In the genomic region with DNA sequence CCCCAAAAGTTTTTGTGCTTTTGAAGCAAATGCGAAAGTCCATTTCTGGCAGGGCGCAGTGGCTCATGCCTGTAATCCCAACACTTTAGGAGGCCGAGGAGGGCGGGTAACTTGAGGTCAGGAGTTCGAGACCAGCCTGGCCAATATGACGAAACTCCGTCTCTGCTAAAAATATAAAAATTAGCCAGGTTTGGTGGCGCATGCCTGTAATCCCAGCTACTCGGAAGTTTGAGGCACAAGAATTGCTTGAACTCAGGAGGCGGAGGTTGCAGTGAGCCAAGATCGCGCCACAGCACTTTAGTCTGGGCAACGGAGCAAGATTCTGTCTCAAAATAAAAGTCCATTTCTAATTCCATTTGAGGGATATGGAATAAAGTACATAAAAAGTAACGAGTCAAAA, we compare ENCODE assay signal across 7 cellular contexts.
DNase-seq lines count a peak whose midpoint lies in the region; ATAC-seq and TF ChIP-seq lines count a peak whose summit lies in the region.
"Not testable (repeated sequence)": the region's sequence is repeated elsewhere in the genome, so short reads cannot be mapped to it uniquely, and the experiment has no call there.

No MANE protein-coding gene starts in this region.

- in situ Hi-C loops in IMR-90 (cut with MboI; ENCODE audit: low sequenced_read_pairs), result not testable (repeated sequence)

- H3K27me3 Mint-ChIP-seq in MCF 10A (ENCODE audit: insufficient read depth, unreplicated experiment); osteocyte (ENCODE audit: unreplicated experiment): not testable (repeated sequence)

- peak overlapping the region; percentile 36; the same call in 1 of the 2 replicates for H4K5ac ChIP-seq in IMR-90 (ENCODE audit: low read depth, low read length)

- TF ChIP-seq EP300 in esophagus muscularis mucosa (IDR thresholded peaks at IDR 0.05), result not testable (repeated sequence)

- H3K79me1 ChIP-seq in IMR-90 (ENCODE audit: low read depth in 1 of 2, low read length in 2 of 2), result peaks cover 25 to 65% of the 10 kb centered on the region in 2 experiments

- not testable (repeated sequence) for H2AK9ac ChIP-seq in IMR-90 (replicated peaks; ENCODE audit: low read depth, low read length, poor library complexity)

- H3K9me3 Mint-ChIP-seq in MCF 10A (ENCODE audit: unreplicated experiment); osteocyte (ENCODE audit: unreplicated experiment): not testable (repeated sequence)

- peak overlapping the region; percentile 98; the same call in 1 of the 2 replicates for H3K14ac ChIP-seq in IMR-90 (replicated peaks; ENCODE audit: low read depth, low read length)

- DNase-seq in IMR-90; MCF 10A (ENCODE audit: unreplicated experiment); esophagus muscularis mucosa (ENCODE audit: extremely low spot score); left lung; osteocyte (ENCODE audit: extremely low spot score, unreplicated experiment): not testable (repeated sequence)
- peak; percentile 68 to 93 for DNase-seq in tibial artery

- not testable (repeated sequence) for TF ChIP-seq POLR2A in IMR-90 (IDR thresholded peaks at IDR 0.05; ENCODE audit: low read depth, low read length); esophagus muscularis mucosa (IDR thresholded peaks at IDR 0.05; ENCODE audit: low read depth)

- H4K8ac ChIP-seq in IMR-90 (ENCODE audit: low read depth in 2 of 2, low read length in 2 of 2), result peak overlapping the region; percentile 83 to 97; a peak in 3 of 4 replicates

- H3K36me3 ChIP-seq in IMR-90 (ENCODE audit: control insufficient read depth, insufficient read depth, low read length); esophagus muscularis mucosa; left lung; skeletal muscle satellite cell (ENCODE audit: insufficient read depth, low read length); tibial artery: not testable (repeated sequence)

- intact Hi-C loops in IMR-90 (cut with micrococcal nuclease), result loop anchor here (2.0 kb wide), 2 partner anchors 17 to 55 kb away; no protein-coding TSS in a partner anchor
- intact Hi-C loops in MCF 10A (cut with micrococcal nuclease), result loop anchor here (2.0 kb wide), 1 partner anchor 75 kb away; no protein-coding TSS in a partner anchor
- intact Hi-C loops in esophagus muscularis mucosa (cut with DNase I), result loop anchor here (5.0 kb wide), 1 partner anchor 48 kb away; no protein-coding TSS in a partner anchor
- intact Hi-C loops in left lung (cut with DNase I); tibial artery (cut with DNase I; ENCODE audit: low total_unique reads): not testable (repeated sequence)

- not testable (repeated sequence) for H3K9ac ChIP-seq in IMR-90 (ENCODE audit: low read depth, low read length)
- H3K9ac ChIP-seq in skeletal muscle satellite cell (ENCODE audit: low read depth, low read length), result peak overlapping the region; percentile 84

- TF ChIP-seq RAD21 in IMR-90 (IDR thresholded peaks at IDR 0.05; ENCODE audit: low read length), result not testable (repeated sequence)

- not testable (repeated sequence) for H4K20me1 ChIP-seq in IMR-90 (ENCODE audit: insufficient read depth, low read length)

- ATAC-seq in IMR-90 (ENCODE audit: low read depth); left lung: not testable (repeated sequence)

- H3K4ac ChIP-seq in IMR-90 (ENCODE audit: low read depth, low read length), result peak overlapping the region; percentile 96

- H3K23ac ChIP-seq in IMR-90 (ENCODE audit: low read depth, low read length), result peak overlapping the region; percentile 44; the same call in 1 of the 2 replicates

- H2BK15ac ChIP-seq in IMR-90 (ENCODE audit: low read depth, low read length), result peak overlapping the region; percentile 95

- WGBS in IMR-90 (ENCODE audit: extremely low coverage in 2 of 2, insufficient read length in 1 of 2), 2 experiments, result 90% methylated on average over 4 of the region's 14 CpGs; no CpG with 5 or more reads in 1 of the 2 experiments
- WGBS in esophagus muscularis mucosa, result 75% methylated on average over 14 of the region's 14 CpGs

- peaks cover 25% of the 10 kb centered on the region for H3K9me1 ChIP-seq in IMR-90 (ENCODE audit: insufficient read depth, low read length)

- peak overlapping the region; percentile 71; the same call in 1 of the 2 replicates for H3K56ac ChIP-seq in IMR-90 (ENCODE audit: extremely low read depth, insufficient read depth, low read length)

- not testable (repeated sequence) for H3K4me3 ChIP-seq in IMR-90 (ENCODE audit: insufficient read depth, low read depth, low read length); esophagus muscularis mucosa; left lung; skeletal muscle satellite cell (ENCODE audit: low read length); tibial artery

- POLR2A ChIA-PET in IMR-90 (lab: Charles Lee; ENCODE audit: unreplicated experiment); MCF 10A (lab: Yijun Ruan, JAX): not testable (repeated sequence)

- H3K4me1 Mint-ChIP-seq in MCF 10A (ENCODE audit: insufficient read depth, unreplicated experiment) (peaks cover 32% of the 10 kb centered on the region), osteocyte (ENCODE audit: unreplicated experiment) (peaks cover 99% of the 10 kb centered on the region)

- peak overlapping the region; percentile 97 for H4K91ac ChIP-seq in IMR-90 (ENCODE audit: insufficient read depth, low read depth, low read length)

- BruUV-seq in IMR-90 (replicated peaks; lab: Mats Ljungman, UMichigan); MCF 10A (replicated peaks; lab: Mats Ljungman, UMichigan): not testable (repeated sequence)

- H3K4me3 Mint-ChIP-seq in MCF 10A (ENCODE audit: unreplicated experiment); osteocyte (ENCODE audit: unreplicated experiment): not testable (repeated sequence)

- peak overlapping the region; percentile 97 for H2BK120ac ChIP-seq in IMR-90 (ENCODE audit: low read depth, low read length)

- peak overlapping the region; percentile 71; the same call in 1 of the 2 replicates for H2AK5ac ChIP-seq in IMR-90 (ENCODE audit: low read depth, low read length)

- CTCF ChIA-PET in IMR-90 (lab: Yijun Ruan, JAX); MCF 10A (lab: Yijun Ruan, JAX): not testable (repeated sequence)

- H2BK20ac ChIP-seq in IMR-90 (ENCODE audit: low read depth, low read length), result peak overlapping the region; percentile 77; the same call in 1 of the 2 replicates

- H3K4me2 ChIP-seq in IMR-90 (ENCODE audit: low read depth, low read length), result not testable (repeated sequence)
- H3K4me2 ChIP-seq in skeletal muscle satellite cell (ENCODE audit: low read length), result peak overlapping the region; percentile 73

- not testable (repeated sequence) for H3K27me3 ChIP-seq in IMR-90 (ENCODE audit: control insufficient read depth, insufficient read depth, low read length); esophagus muscularis mucosa; skeletal muscle satellite cell (ENCODE audit: control insufficient read depth, insufficient read depth, low read length); tibial artery
- H3K27me3 ChIP-seq in left lung, result peaks cover 0 to 12% of the 10 kb centered on the region in 2 donors

- H3K4me1 ChIP-seq in IMR-90 (ENCODE audit: control insufficient read depth, insufficient read depth, low read length) (peaks cover 34% of the 10 kb centered on the region), esophagus muscularis mucosa (peaks cover 68 to 95% (median 93%) of the 10 kb centered on the region in 4 donors), skeletal muscle satellite cell (ENCODE audit: control insufficient read depth, insufficient read depth, low read length) (peaks cover 88% of the 10 kb centered on the region), tibial artery (peaks cover 0 to 94% (median 64%) of the 10 kb centered on the region in 4 donors)
- H3K4me1 ChIP-seq in left lung, result not testable (repeated sequence)

- H2AFZ ChIP-seq in IMR-90 (replicated peaks; ENCODE audit: low read length, poor library complexity), result not testable (repeated sequence)

- dilution Hi-C loops in IMR-90 (cut with HindIII; ENCODE audit: low sequenced_read_pairs, unreplicated experiment), result not testable (repeated sequence)

- peak overlapping the region; percentile 98 for H3K27ac Mint-ChIP-seq in MCF 10A (ENCODE audit: low read depth, unreplicated experiment)
- peak overlapping the region; percentile 98 for H3K27ac Mint-ChIP-seq in osteocyte (ENCODE audit: unreplicated experiment)

- H3K9me3 ChIP-seq in IMR-90 (ENCODE audit: control insufficient read depth, insufficient read depth, low read length); esophagus muscularis mucosa; left lung; skeletal muscle satellite cell (replicated peaks; ENCODE audit: low read length); tibial artery: not testable (repeated sequence)

- H3K27ac ChIP-seq in IMR-90 (ENCODE audit: insufficient read depth, low read length), result peak overlapping the region; percentile 99
- H3K27ac ChIP-seq in esophagus muscularis mucosa (replicated peaks in 1 of 4), result peak overlapping the region; percentile 87 to 95 (median 91)
- H3K27ac ChIP-seq in left lung, result peak overlapping the region; percentile 35 to 52
- peak overlapping the region; percentile 86 to 89 for H3K27ac ChIP-seq in tibial artery

- H3K36me3 Mint-ChIP-seq in MCF 10A (ENCODE audit: insufficient read depth, unreplicated experiment), result not testable (repeated sequence)
- H3K36me3 Mint-ChIP-seq in osteocyte (ENCODE audit: unreplicated experiment), result peaks cover 23% of the 10 kb centered on the region

- peak overlapping the region; percentile 36; the same call in 1 of the 2 replicates for H3K18ac ChIP-seq in IMR-90 (ENCODE audit: low read depth, low read length)

- not testable (repeated sequence) for TF ChIP-seq CTCF in IMR-90 (conservative IDR thresholded peaks at IDR 0.05; ENCODE audit: low read depth, low read length); MCF 10A (IDR thresholded peaks at IDR 0.05; ENCODE audit: unreplicated experiment); esophagus muscularis mucosa (IDR thresholded peaks at IDR 0.05); left lung (IDR thresholded peaks at IDR 0.05); osteocyte (IDR thresholded peaks at IDR 0.05); tibial artery (IDR thresholded peaks at IDR 0.05)

- peak overlapping the region; percentile 99 for H2BK5ac ChIP-seq in IMR-90 (ENCODE audit: low read depth, low read length, poor library complexity, severe bottlenecking)

Comparison
In these comparisons a context has a peak if more than half of its experiments do, and no peak if none do; other contexts are left out.
1. H3K27ac ChIP-seq: peak in every context shown above with its lines; median percentile 99 in IMR-90; 91 in esophagus muscularis mucosa; 88 in tibial artery; 44 in left lung.